Comparison of ENCODE assay signal across 10 cellular contexts in the genomic region with DNA sequence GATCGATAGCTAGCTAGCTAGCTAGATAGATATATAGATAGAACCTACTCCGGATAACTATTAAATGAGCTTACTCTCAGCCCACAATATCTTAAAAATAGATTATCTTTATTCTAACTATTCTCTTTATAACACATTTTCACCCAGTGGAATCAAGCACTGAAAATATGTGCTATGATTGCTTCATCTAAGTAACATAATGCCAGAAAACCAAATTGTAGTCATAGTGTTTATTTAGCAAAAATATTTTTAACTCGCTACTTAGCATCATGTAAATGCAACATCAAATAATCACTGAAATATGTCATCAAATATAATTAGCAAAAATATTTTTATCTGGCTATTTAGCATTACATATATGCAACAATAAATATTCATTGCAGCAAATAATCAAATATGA. TPM values are rescaled to one million over a fixed set of nuclear protein-coding genes. Genes with fewer than 3 reads are reported as not detected.
DNase-seq lines count a peak whose midpoint lies in the region; ATAC-seq, FAIRE-seq and TF ChIP-seq lines count a peak whose summit lies in the region.
"Had no signal": no experiment of that assay in that cellular context is flagged by ENCODE, and none has a peak within 500 bp of the region (broad histone marks: within the 10 kb centered on the region; RNA-seq: fewer than 3 reads in every experiment).

No MANE protein-coding gene starts in this region.

- H3K79me2 ChIP-seq in H1 (ENCODE audit: control insufficient read depth in 1 of 2, insufficient read depth in 2 of 2, low read length in 2 of 2): no peaks in the 10 kb centered on the region
- H3K79me2 ChIP-seq in hepatocyte: no peaks in the 10 kb centered on the region

- H4K20me1 ChIP-seq in H1 (replicated peaks in 1 of 2; ENCODE audit: control insufficient read depth in 1 of 2, insufficient read depth in 2 of 2, low read length in 2 of 2): no peaks in the 10 kb centered on the region
- no peaks in the 10 kb centered on the region for H4K20me1 ChIP-seq in hepatocyte (ENCODE audit: insufficient read depth, poor library complexity, severe bottlenecking)

- H4K91ac ChIP-seq in H1 (replicated peaks; ENCODE audit: insufficient read length, low read length): no peak overlapping the region

- H3K79me1 ChIP-seq in H1 (ENCODE audit: low read depth, low read length): no peaks in the 10 kb centered on the region

- peak overlapping the region; percentile 93 for H3K27ac Mint-ChIP-seq in stimulated activated naive CD8-positive, alpha-beta T cell treated with anti-CD3 and anti-CD28 coated beads, Interleukin-15, Interleukin-2, amounts not matched to agents 100 ng/mL and 50 ng/mL, for 24 hours

- no peaks in the 10 kb centered on the region for H3K9me2 ChIP-seq in hepatocyte (replicated peaks; ENCODE audit: insufficient read depth)

- H3K36me3 Mint-ChIP-seq in stimulated activated naive CD8-positive, alpha-beta T cell treated with anti-CD3 and anti-CD28 coated beads, Interleukin-15, Interleukin-2, amounts not matched to agents 100 ng/mL and 50 ng/mL, for 24 hours (ENCODE audit: low read depth): no peaks in the 10 kb centered on the region

- no peak for FAIRE-seq in H1 (lab: Jason Lieb, UNC)

- H3K4me1 ChIP-seq in SJSA1 (replicated peaks): peaks cover 24% of the 10 kb centered on the region
- no peaks in the 10 kb centered on the region for H3K4me1 ChIP-seq in H1 (replicated peaks in 1 of 4; ENCODE audit: control insufficient read depth in 3 of 4, insufficient read depth in 4 of 4, low read length in 3 of 4)
- H3K4me1 ChIP-seq in hepatocyte (ENCODE audit: insufficient read depth): no peaks in the 10 kb centered on the region
- no peaks in the 10 kb centered on the region for H3K4me1 ChIP-seq in mucosa of descending colon (ENCODE audit: low read depth)

- H3K9ac ChIP-seq in H1 (replicated peaks in 1 of 4; ENCODE audit: extremely low read depth in 1 of 4, low read depth in 3 of 4, low read length in 3 of 4): no peak overlapping the region

- no peak for DNase-seq in stimulated activated naive CD8-positive, alpha-beta T cell treated with anti-CD3 and anti-CD28 coated beads, Interleukin-15, Interleukin-2, amounts not matched to agents 100 U/mL and 50 U/mL, for 24 hours
- DNase-seq in SJSA1 (ENCODE audit: low read depth in 1 of 2, low spot score in 2 of 2) (no peak), H1 (ENCODE audit: low read depth in 1 of 2, low spot score in 2 of 2) (no peak), LoVo (ENCODE audit: low spot score) (no peak), hepatocyte (ENCODE audit: low spot score) (no peak), mucosa of descending colon (no peak)
- DNase-seq: cortex of kidney, NCI-H1694 treated with DMSO at 0.1 percent for 48 hours had no signal

- H2BK15ac ChIP-seq in H1 (ENCODE audit: low read length): no peak overlapping the region

- H2BK120ac ChIP-seq in H1 (replicated peaks; ENCODE audit: low read depth, low read length): no peak overlapping the region

- H3K4me1 Mint-ChIP-seq in stimulated activated naive CD8-positive, alpha-beta T cell treated with anti-CD3 and anti-CD28 coated beads, Interleukin-15, Interleukin-2, amounts not matched to agents 100 ng/mL and 50 ng/mL, for 24 hours (ENCODE audit: low read depth): peaks cover 62% of the 10 kb centered on the region

- no peak for ATAC-seq in stimulated activated naive CD8-positive, alpha-beta T cell treated with anti-CD3 and anti-CD28 coated beads, Interleukin-15, Interleukin-2, amounts not matched to agents 100 U/mL and 50 U/mL, for 24 hours
- no peak for ATAC-seq in HG03354 (IDR thresholded peaks at IDR 0.05; ENCODE audit: poor library complexity, severe bottlenecking, unreplicated experiment)
- no peak for ATAC-seq in mucosa of descending colon

- no peaks in the 10 kb centered on the region for H3K27me3 Mint-ChIP-seq in stimulated activated naive CD8-positive, alpha-beta T cell treated with anti-CD3 and anti-CD28 coated beads, Interleukin-15, Interleukin-2, amounts not matched to agents 100 ng/mL and 50 ng/mL, for 24 hours

- TF ChIP-seq POLR2A in H1 (IDR thresholded peaks at IDR 0.05; ENCODE audit: control extremely low read depth in 1 of 2, low read depth in 2 of 2, low read length in 2 of 2): no peak

- no peaks in the 10 kb centered on the region for H3K23me2 ChIP-seq in H1 (ENCODE audit: low read depth, low read length)

- TF ChIP-seq EP300 in H1 (IDR thresholded peaks at IDR 0.05; ENCODE audit: borderline replicate concordance in 1 of 2, low read depth in 2 of 2, low read length in 2 of 2): no peak

- H3K4ac ChIP-seq in H1 (replicated peaks; ENCODE audit: insufficient read length, low read depth, low read length): no peak overlapping the region

- H3K4me3 Mint-ChIP-seq in stimulated activated naive CD8-positive, alpha-beta T cell treated with anti-CD3 and anti-CD28 coated beads, Interleukin-15, Interleukin-2, amounts not matched to agents 100 ng/mL and 50 ng/mL, for 24 hours: peak overlapping the region; percentile 84

- POLR2A ChIA-PET in H1 (lab: Charles Lee; ENCODE audit: partially characterized antibody): no interaction called here

- H3K36me3 ChIP-seq in SJSA1 (no peaks in the 10 kb centered on the region), H1 (ENCODE audit: control insufficient read depth in 2 of 4, insufficient read depth in 4 of 4, low read length in 3 of 4) (no peaks in the 10 kb centered on the region), hepatocyte (replicated peaks; ENCODE audit: insufficient read depth, low read depth) (no peaks in the 10 kb centered on the region), mucosa of descending colon (ENCODE audit: low read depth) (no peaks in the 10 kb centered on the region)

- H3K14ac ChIP-seq in H1 (ENCODE audit: insufficient read length): no peak overlapping the region

- H3K27ac ChIP-seq in SJSA1 (0 out of 2 replicates have a peak overlapping the region, but pooled peaks have one; percentile 26), H1 (ENCODE audit: low read depth, low read length) (no peak overlapping the region), hepatocyte (no peak overlapping the region)

- H2AK5ac ChIP-seq in H1 (ENCODE audit: low read depth, low read length): no peak overlapping the region

- intact Hi-C loops in mucosa of descending colon (cut with DNase I, micrococcal nuclease): no loop called here

- H2AFZ ChIP-seq in H1 (ENCODE audit: low read length): peak overlapping the region; percentile 14; the same call in 1 of the 2 replicates
- H2AFZ ChIP-seq in hepatocyte: no peak overlapping the region

- no peak overlapping the region for H2BK5ac ChIP-seq in H1 (ENCODE audit: low read depth, low read length)

- CTCF ChIA-PET in H1 (lab: Charles Lee; ENCODE audit: partially characterized antibody): interaction anchor here (1.0 to 1.4 kb wide), 2 partner anchors 11 to 76 kb away, joined by 3 to 7 read pairs; no protein-coding TSS in a partner anchor

- TF ChIP-seq RAD21 in H1 (IDR thresholded peaks at IDR 0.05 in 1 of 2, conservative IDR thresholded peaks at IDR 0.05 in 1 of 2; ENCODE audit: low read depth in 2 of 2, low read length in 2 of 2): no peak

- H3K9me3 ChIP-seq in SJSA1 (replicated peaks) (no peaks in the 10 kb centered on the region), H1 (ENCODE audit: insufficient read depth in 2 of 2, low read depth in 1 of 2, low read length in 1 of 2) (no peaks in the 10 kb centered on the region), hepatocyte (ENCODE audit: low read depth) (no peaks in the 10 kb centered on the region), mucosa of descending colon (no peaks in the 10 kb centered on the region)

- 93% methylated on average over 3 of the region's 3 CpGs; no CpG with 5 or more reads in 1 of the 2 experiments for WGBS in H1 (ENCODE audit: extremely low coverage in 1 of 2, insufficient coverage in 1 of 2, insufficient read length in 1 of 2, insufficient replicate concordance in 2 of 2, low coverage in 1 of 2, low lambda C conversion rate in 2 of 2, missing lambda C conversion rate in 1 of 2), 2 experiments
- WGBS in hepatocyte (ENCODE audit: low lambda C conversion rate, missing lambda C conversion rate): 92% methylated on average over 3 of the region's 3 CpGs

- H3K4me2 ChIP-seq in H1 (ENCODE audit: insufficient read depth in 1 of 2, low read depth in 2 of 2, low read length in 2 of 2) (no peak overlapping the region), hepatocyte (no peak overlapping the region)

- no peak overlapping the region for H2BK20ac ChIP-seq in H1 (ENCODE audit: low read length)

- no peaks in the 10 kb centered on the region for H3K27me3 ChIP-seq in SJSA1 (replicated peaks)
- H3K27me3 ChIP-seq in H1 (replicated peaks in 1 of 4; ENCODE audit: control insufficient read depth in 3 of 4, extremely low read depth in 1 of 4, insufficient read depth in 3 of 4, low read length in 3 of 4): no peaks in the 10 kb centered on the region
- H3K27me3 ChIP-seq in hepatocyte: no peaks in the 10 kb centered on the region

- H3K23ac ChIP-seq in H1 (ENCODE audit: insufficient read length): no peak overlapping the region

- TF ChIP-seq CTCF in H1 (IDR thresholded peaks at IDR 0.05; ENCODE audit: control extremely low read depth in 1 of 3, insufficient read depth in 1 of 3, low read depth in 1 of 3, low read length in 3 of 3) (no peak), hepatocyte (IDR thresholded peaks at IDR 0.05; ENCODE audit: poor library complexity) (no peak), mucosa of descending colon (IDR thresholded peaks at IDR 0.05) (no peak)

- no peak overlapping the region for H4K8ac ChIP-seq in H1 (ENCODE audit: extremely low read depth, insufficient read depth, low read length)

- H3K4me3 ChIP-seq in SJSA1 (peak overlapping the region; percentile 29), H1 (ENCODE audit: extremely low read depth in 1 of 4, insufficient read depth in 2 of 4, low read depth in 3 of 4, low read length in 4 of 4) (no peak overlapping the region), hepatocyte (no peak overlapping the region), mucosa of descending colon (no peak overlapping the region)

- no peak overlapping the region for H4K5ac ChIP-seq in H1 (ENCODE audit: insufficient read length, low read depth, low read length)

- H3K56ac ChIP-seq in H1 (replicated peaks; ENCODE audit: insufficient read length, low read depth, low read length): no peak overlapping the region

- H2BK12ac ChIP-seq in H1 (ENCODE audit: low read depth, low read length): no peak overlapping the region

- no peak overlapping the region for H3K18ac ChIP-seq in H1 (ENCODE audit: extremely low read depth, low read length)

- H3K9me3 Mint-ChIP-seq in stimulated activated naive CD8-positive, alpha-beta T cell treated with anti-CD3 and anti-CD28 coated beads, Interleukin-15, Interleukin-2, amounts not matched to agents 100 ng/mL and 50 ng/mL, for 24 hours: no peaks in the 10 kb centered on the region

RNA-seq across cellular contexts. Expression of a gene that starts 1.5 kb away (rescaled TPM):
- 7.9 and 18.6 TPM in 2 replicates for total RNA-seq in SJSA1 (2014; rRNA removed; shearing (Covaris generic))
- total RNA-seq in H1 (2021; fragmentation: NEBNext Ultra II Directional; extraction: Animal tissue kit (Norgen Biotek cat#: 25700)): not detected in 2 replicates
- polyA plus RNA-seq in H1 (2011; rRNA removed): not detected in 2 replicates
- not detected for polyA plus RNA-seq in H1 (2011; cell fraction: cytosol; rRNA removed)
- polyA plus RNA-seq in H1 (2011; cell fraction: nucleus; rRNA removed): not detected
- polyA plus RNA-seq in H1 (2012, experiment 1 of 2): not detected in 4 replicates
- not detected for polyA plus RNA-seq in H1 (2012, experiment 2 of 2)
- not detected for polyA plus RNA-seq in H1 (2013, experiment 1 of 2)
- not detected for polyA plus RNA-seq in H1 (2013, experiment 2 of 2)
- polyA minus RNA-seq in H1 (2011; rRNA and poly(A)+ RNA removed): not detected in 2 replicates
- polyA minus RNA-seq in H1 (2011; cell fraction: cytosol; rRNA and poly(A)+ RNA removed): not detected
- not detected for polyA minus RNA-seq in H1 (2011; cell fraction: nucleus; rRNA and poly(A)+ RNA removed)
- total RNA-seq in hepatocyte: 1.3 TPM in 1 of 2 replicates, not detected in the other
- not detected in 2 replicates for polyA plus RNA-seq in hepatocyte
- 1 to 10 TPM in 1 of 3 donors, under 1 TPM in 2; 0.44 to 1.3 (median 0.94) TPM for total RNA-seq in mucosa of descending colon

RNA-seq across cellular contexts. Expression of a gene that starts 31.3 kb away (rescaled TPM):
- 79.3 and 80.8 TPM in 2 replicates for total RNA-seq in SJSA1 (2014; rRNA removed; shearing (Covaris generic))
- 22.4 and 23.6 TPM in 2 replicates for total RNA-seq in H1 (2021; fragmentation: NEBNext Ultra II Directional; extraction: Animal tissue kit (Norgen Biotek cat#: 25700))
- polyA plus RNA-seq in H1 (2011; rRNA removed): 8.8 and 13.0 TPM in 2 replicates
- polyA plus RNA-seq in H1 (2011; cell fraction: cytosol; rRNA removed): 15.5 TPM
- polyA plus RNA-seq in H1 (2011; cell fraction: nucleus; rRNA removed): 12.6 TPM
- polyA plus RNA-seq in H1 (2012, experiment 1 of 2): 24.4 to 32.2 TPM (median 26.2 TPM) in 4 replicates
- 2.4 TPM for polyA plus RNA-seq in H1 (2012, experiment 2 of 2)
- polyA plus RNA-seq in H1 (2013, experiment 1 of 2): 11.5 TPM
- polyA plus RNA-seq in H1 (2013, experiment 2 of 2): 10.5 TPM
- polyA minus RNA-seq in H1 (2011; rRNA and poly(A)+ RNA removed): 38.4 and 54.9 TPM in 2 replicates
- polyA minus RNA-seq in H1 (2011; cell fraction: cytosol; rRNA and poly(A)+ RNA removed): 13.4 TPM
- polyA minus RNA-seq in H1 (2011; cell fraction: nucleus; rRNA and poly(A)+ RNA removed): 51.1 TPM
- 51.6 and 58.3 TPM in 2 replicates for total RNA-seq in hepatocyte
- polyA plus RNA-seq in hepatocyte: 28.1 and 30.2 TPM in 2 replicates
- total RNA-seq in mucosa of descending colon: 10 to 100 TPM in 2 of 3 donors, 1 to 10 TPM in 1; 2.5 to 94.8 (median 15.2) TPM
